In the genomic region with DNA sequence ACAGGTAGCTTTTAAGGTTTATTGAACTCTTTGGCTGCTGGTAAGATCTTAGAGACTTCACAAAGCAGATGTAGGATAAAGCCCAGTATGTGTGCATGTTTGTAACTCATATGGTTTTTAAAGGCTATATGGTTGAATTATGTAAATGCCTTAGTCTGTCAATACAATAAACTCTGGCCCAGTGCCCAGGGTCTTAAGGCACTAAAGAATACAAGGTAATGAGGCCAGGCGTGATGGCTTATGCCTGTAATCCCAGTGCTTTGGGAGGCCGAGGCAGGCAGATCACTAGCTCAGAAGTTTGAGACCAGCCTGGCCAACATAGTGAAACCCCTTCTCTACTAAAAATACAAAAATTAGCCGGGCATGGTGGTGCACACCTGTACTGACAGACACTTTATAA, we compare ENCODE assay signal across 26 cellular contexts.
DNase-seq lines count a peak whose midpoint lies in the region; ATAC-seq, FAIRE-seq and TF ChIP-seq lines count a peak whose summit lies in the region.
"Had no signal": no experiment of that assay in that cellular context is flagged by ENCODE, and none has a peak within 500 bp of the region (broad histone marks: within the 10 kb centered on the region; RNA-seq: fewer than 3 reads in every experiment).

No MANE protein-coding gene starts in this region.

- POLR2A ChIA-PET in naive thymus-derived CD8-positive, alpha-beta T cell (lab: Charles Lee) = no interaction called here

- no peak overlapping the region for H3K4me3 Mint-ChIP-seq in naive thymus-derived CD8-positive, alpha-beta T cell
- H3K4me3 Mint-ChIP-seq: activated CD8-positive, alpha-beta memory T cell treated with anti-CD3 and anti-CD28 coated beads, Interleukin-2, amount 10 ng/mL, durations not matched to agents 7 days and 5 days; activated naive CD4-positive, alpha-beta T cell treated with anti-CD3 and anti-CD28 coated beads for 36 hours; H9; T-helper 17 cell had no signal

- H3K9me3 Mint-ChIP-seq in naive thymus-derived CD8-positive, alpha-beta T cell = no peaks in the 10 kb centered on the region
- H3K9me3 Mint-ChIP-seq: activated naive CD4-positive, alpha-beta T cell treated with anti-CD3 and anti-CD28 coated beads for 36 hours; H9 had no signal

- no peaks in the 10 kb centered on the region for H3K27me3 Mint-ChIP-seq in naive thymus-derived CD8-positive, alpha-beta T cell
- H3K27me3 Mint-ChIP-seq: activated CD8-positive, alpha-beta memory T cell treated with anti-CD3 and anti-CD28 coated beads, Interleukin-2, amount 10 ng/mL, durations not matched to agents 7 days and 5 days; T-helper 17 cell had no signal

- H3K27me3 ChIP-seq in WERI-Rb-1 (ENCODE audit: insufficient read depth, low read depth, severe bottlenecking) (no peaks in the 10 kb centered on the region), small intestine (ENCODE audit: control insufficient read depth in 2 of 2, insufficient read depth in 2 of 2, low read length in 2 of 2) (no peaks in the 10 kb centered on the region), BE2C (no peaks in the 10 kb centered on the region)
- H3K27me3 ChIP-seq: BLaER1 treated with 17β-estradiol and CSF1 and Interleukin-3, amounts not matched to agents 10 nM and 100 nM; brain microvascular endothelial cell; heart left ventricle; upper lobe of right lung had no signal

- H3K36me3 ChIP-seq in WERI-Rb-1 (no peaks in the 10 kb centered on the region), small intestine (ENCODE audit: control insufficient read depth in 2 of 2, insufficient read depth in 2 of 2, low read length in 2 of 2) (no peaks in the 10 kb centered on the region), BE2C (no peaks in the 10 kb centered on the region; the same call in 1 of the 2 replicates)
- H3K36me3 ChIP-seq: brain microvascular endothelial cell, heart left ventricle, upper lobe of right lung had no signal

- peaks cover 0 to 20% (median 4%) of the 10 kb centered on the region in 3 donors for H3K36me3 Mint-ChIP-seq in naive thymus-derived CD8-positive, alpha-beta T cell
- H3K36me3 Mint-ChIP-seq: activated CD8-positive, alpha-beta memory T cell treated with anti-CD3 and anti-CD28 coated beads, Interleukin-2, amount 10 ng/mL, durations not matched to agents 7 days and 5 days had no signal

- no peak for ATAC-seq in naive thymus-derived CD8-positive, alpha-beta T cell
- ATAC-seq: activated CD8-positive, alpha-beta memory T cell treated with anti-CD3 and anti-CD28 coated beads, Interleukin-2, amount 10 ng/mL, durations not matched to agents 7 days and 5 days; heart left ventricle; T-helper 17 cell had no signal

- TF ChIP-seq CTCF in WERI-Rb-1 (IDR thresholded peaks at IDR 0.05; ENCODE audit: low read depth, low read length) (no peak), BE2C (IDR thresholded peaks at IDR 0.05; ENCODE audit: low read depth, low read length) (no peak)

- H3K4me1 ChIP-seq in small intestine (ENCODE audit: control insufficient read depth in 2 of 2, insufficient read depth in 1 of 2, low read depth in 1 of 2, low read length in 1 of 2) (peaks cover 3 to 7% of the 10 kb centered on the region in 2 donors), BE2C (peaks cover 7% of the 10 kb centered on the region)
- H3K4me1 ChIP-seq: upper lobe of right lung had no signal

- DNase-seq in NCI-H146 (lab: John Stamatoyannopoulos, UW) = peak; percentile 29
- no peak for DNase-seq in NCI-H146 treated with DMSO at 0.1 percent for 48 hours (lab: John Stamatoyannopoulos, UW; ENCODE audit: unreplicated experiment)
- peak; percentile 71 for DNase-seq in NCI-H345 (lab: John Stamatoyannopoulos, UW)
- peak; percentile 50 for DNase-seq in WERI-Rb-1
- peak; percentile 42 for DNase-seq in small intestine
- DNase-seq in naive thymus-derived CD8-positive, alpha-beta T cell = no peak
- no peak for DNase-seq in AG08396 (ENCODE audit: low spot score)
- DNase-seq in BE2C = no peak
- DNase-seq: activated CD4-positive, alpha-beta T cell treated with anti-CD3 and anti-CD28 coated beads for 48 hours; activated CD8-positive, alpha-beta memory T cell treated with anti-CD3 and anti-CD28 coated beads, Interleukin-2, amount 10 ng/mL, durations not matched to agents 7 days and 5 days; activated naive CD4-positive, alpha-beta T cell treated with anti-CD3 and anti-CD28 coated beads for 36 hours; brain microvascular endothelial cell; effector CD4-positive, alpha-beta T cell; EL; H9; heart left ventricle; Kasumi-1; MV-4-11; nucleus accumbens; SK-N-SH; stimulated activated CD4-positive, alpha-beta T cell treated with anti-CD3 and anti-CD28 coated beads, Interleukin-2, amount 100 ng/mL, for 24 hours; T-helper 17 cell; upper lobe of right lung had no signal

- no peaks in the 10 kb centered on the region for H3K9me3 ChIP-seq in WERI-Rb-1 (ENCODE audit: severe bottlenecking)
- no peaks in the 10 kb centered on the region for H3K9me3 ChIP-seq in small intestine (ENCODE audit: control insufficient read depth, low read depth)
- H3K9me3 ChIP-seq in BE2C = no peaks in the 10 kb centered on the region
- H3K9me3 ChIP-seq: BLaER1 treated with 17β-estradiol and CSF1 and Interleukin-3, amounts not matched to agents 10 nM and 100 nM; heart left ventricle; SK-N-SH; upper lobe of right lung had no signal

- WGBS in small intestine, 3 donors = 45 to 66% (median 57%) methylated on average over 3 of the region's 3 CpGs

- H3K27ac ChIP-seq in WERI-Rb-1 (no peak overlapping the region), small intestine (ENCODE audit: low read depth in 1 of 2, low read length in 1 of 2) (no peak overlapping the region)
- H3K27ac ChIP-seq: BLaER1 treated with 17β-estradiol and CSF1 and Interleukin-3, amounts not matched to agents 10 nM and 100 nM; brain microvascular endothelial cell; epithelial cell of prostate; heart left ventricle; skin epidermis; upper lobe of right lung had no signal

- peaks cover 6 to 14% (median 9%) of the 10 kb centered on the region in 4 donors for H3K4me1 Mint-ChIP-seq in naive thymus-derived CD8-positive, alpha-beta T cell

- H3K4me3 ChIP-seq in WERI-Rb-1 (ENCODE audit: low read depth, low read length) = no peak overlapping the region
- H3K4me3 ChIP-seq in small intestine (ENCODE audit: low read depth in 1 of 2, low read length in 2 of 2) = no peak overlapping the region
- H3K4me3 ChIP-seq in BE2C (ENCODE audit: low read depth, low read length) = no peak overlapping the region
- H3K4me3 ChIP-seq: BLaER1 treated with 17β-estradiol and CSF1 and Interleukin-3, amounts not matched to agents 10 nM and 100 nM; heart left ventricle; skin epidermis; upper lobe of right lung had no signal

- no peak for FAIRE-seq in small intestine (lab: Jason Lieb, UNC)

- H3K27ac Mint-ChIP-seq in naive thymus-derived CD8-positive, alpha-beta T cell = no peak overlapping the region
- H3K27ac Mint-ChIP-seq: activated CD8-positive, alpha-beta memory T cell treated with anti-CD3 and anti-CD28 coated beads, Interleukin-2, amount 10 ng/mL, durations not matched to agents 7 days and 5 days; activated naive CD4-positive, alpha-beta T cell treated with anti-CD3 and anti-CD28 coated beads for 36 hours; T-helper 17 cell had no signal

Comparison
In these comparisons a context has a peak if more than half of its experiments do, and no peak if none do; other contexts are left out.
1. DNase-seq: peak in NCI-H146 (single experiment), NCI-H345 (single experiment), WERI-Rb-1 (single experiment) and small intestine (single experiment); none in NCI-H146 treated with DMSO at 0.1 percent for 48 hours (single experiment), naive thymus-derived CD8-positive, alpha-beta T cell (0 of 10), AG08396 (single experiment) and BE2C (single experiment).